8 cellular contexts compared by ENCODE assay signal in the genomic region with DNA sequence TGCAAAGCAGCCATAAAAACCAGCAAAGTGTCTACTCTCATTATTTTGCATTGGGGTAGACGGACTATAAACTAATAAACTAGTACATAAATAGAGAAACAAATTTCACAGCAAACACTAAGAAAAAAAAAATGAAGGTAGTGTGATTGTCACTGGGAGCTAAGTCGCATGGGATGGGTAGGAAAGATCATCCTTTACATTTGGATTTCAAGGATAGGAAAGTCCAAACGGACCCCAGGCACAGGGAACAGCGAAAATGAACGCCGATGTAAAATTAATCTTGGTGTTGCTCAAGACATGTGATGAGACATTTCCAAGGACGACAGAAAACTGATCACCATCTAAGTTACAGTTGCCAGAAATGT. TPM values are rescaled to one million over a fixed set of nuclear protein-coding genes. Genes with fewer than 3 reads are reported as not detected.
DNase-seq lines count a peak whose midpoint lies in the region; ATAC-seq, FAIRE-seq and TF ChIP-seq lines count a peak whose summit lies in the region.

No MANE protein-coding gene starts in this region.

- H3K27me3 ChIP-seq in DND-41 (ENCODE audit: insufficient read depth, low read length, poor library complexity) (no peaks in the 10 kb centered on the region), PC-3 (ENCODE audit: low read length) (no peaks in the 10 kb centered on the region), H1 (replicated peaks in 1 of 4; ENCODE audit: control insufficient read depth in 3 of 4, extremely low read depth in 1 of 4, insufficient read depth in 3 of 4, low read length in 3 of 4) (no peaks in the 10 kb centered on the region), parathyroid adenoma (ENCODE audit: control insufficient read depth, insufficient read depth, low read length) (no peaks in the 10 kb centered on the region)

- no peak overlapping the region for H2BK15ac ChIP-seq in H1 (ENCODE audit: low read length)

- no peak overlapping the region for H2BK120ac ChIP-seq in H1 (replicated peaks; ENCODE audit: low read depth, low read length)

- 73% methylated on average over 7 of the region's 7 CpGs; no CpG with 5 or more reads in 1 of the 2 experiments for WGBS in H1 (ENCODE audit: extremely low coverage in 1 of 2, insufficient coverage in 1 of 2, insufficient read length in 1 of 2, insufficient replicate concordance in 2 of 2, low coverage in 1 of 2, low lambda C conversion rate in 2 of 2, missing lambda C conversion rate in 1 of 2), 2 experiments

- DNase-seq in DND-41: no peak
- DNase-seq in PC-3: no peak
- DNase-seq in H1 (ENCODE audit: low read depth in 1 of 2, low spot score in 2 of 2): no peak
- no peak for DNase-seq in NCI-H1092 treated with DMSO at 0.1 percent for 48 hours (lab: John Stamatoyannopoulos, UW)
- no peak for DNase-seq in HCEC 1CT
- DNase-seq in activated effector memory CD4-positive, alpha-beta T cell treated with anti-CD3 and anti-CD28 coated beads, Interleukin-2, amount 50 U/mL, for 16 hours: no peak

- H3K14ac ChIP-seq in H1 (ENCODE audit: insufficient read length): no peak overlapping the region

- no peak overlapping the region for H3K56ac ChIP-seq in H1 (replicated peaks; ENCODE audit: insufficient read length, low read depth, low read length)

- TF ChIP-seq POLR2A in H1 (IDR thresholded peaks at IDR 0.05; ENCODE audit: control extremely low read depth in 1 of 2, low read depth in 2 of 2, low read length in 2 of 2): no peak

- no peak for TF ChIP-seq EP300 in H1 (IDR thresholded peaks at IDR 0.05; ENCODE audit: borderline replicate concordance in 1 of 2, low read depth in 2 of 2, low read length in 2 of 2)

- BruUV-seq in PC-3 (replicated peaks; lab: Mats Ljungman, UMichigan): no TSS peak

- H3K27ac ChIP-seq in DND-41 (ENCODE audit: low read length) (peak overlapping the region; percentile 84), PC-3 (ENCODE audit: low read length) (peak overlapping the region; percentile 60), H1 (ENCODE audit: low read depth, low read length) (peak overlapping the region; percentile 4; the same call in 1 of the 2 replicates), parathyroid adenoma (peak overlapping the region; percentile 62)

- no peak overlapping the region for H4K8ac ChIP-seq in H1 (ENCODE audit: extremely low read depth, insufficient read depth, low read length)

- peaks cover 83% of the 10 kb centered on the region for H3K79me2 ChIP-seq in DND-41 (ENCODE audit: insufficient read depth, low read length)
- H3K79me2 ChIP-seq in PC-3 (ENCODE audit: low read length): peaks cover 81% of the 10 kb centered on the region
- peaks cover 45 to 74% of the 10 kb centered on the region in 2 experiments for H3K79me2 ChIP-seq in H1 (ENCODE audit: control insufficient read depth in 1 of 2, insufficient read depth in 2 of 2, low read length in 2 of 2)
- peaks cover 47% of the 10 kb centered on the region for H3K79me2 ChIP-seq in parathyroid adenoma

- peaks cover 32% of the 10 kb centered on the region for H3K36me3 ChIP-seq in DND-41 (ENCODE audit: insufficient read depth, low read length)
- no peaks in the 10 kb centered on the region for H3K36me3 ChIP-seq in PC-3 (ENCODE audit: low read depth, low read length)
- H3K36me3 ChIP-seq in H1 (ENCODE audit: control insufficient read depth in 2 of 4, insufficient read depth in 4 of 4, low read length in 3 of 4): peaks cover 0 to 8% (median under 1%) of the 10 kb centered on the region in 4 experiments; a peak in 1 of 8 replicates
- H3K36me3 ChIP-seq in parathyroid adenoma (ENCODE audit: control insufficient read depth, insufficient read depth, low read length): no peaks in the 10 kb centered on the region

- peaks cover 10% of the 10 kb centered on the region for H3K23me2 ChIP-seq in H1 (ENCODE audit: low read depth, low read length)

- H4K20me1 ChIP-seq in DND-41 (ENCODE audit: insufficient read depth, low read length): peaks cover 63% of the 10 kb centered on the region
- H4K20me1 ChIP-seq in PC-3 (ENCODE audit: low read length): peaks cover 9% of the 10 kb centered on the region; the same call in 1 of the 2 replicates
- peaks cover 7 to 28% of the 10 kb centered on the region in 2 experiments for H4K20me1 ChIP-seq in H1 (replicated peaks in 1 of 2; ENCODE audit: control insufficient read depth in 1 of 2, insufficient read depth in 2 of 2, low read length in 2 of 2)

- H2BK20ac ChIP-seq in H1 (ENCODE audit: low read length): no peak overlapping the region

- H4K91ac ChIP-seq in H1 (replicated peaks; ENCODE audit: insufficient read length, low read length): no peak overlapping the region

- peak overlapping the region; percentile 93 for H3K9ac ChIP-seq in DND-41 (ENCODE audit: low read depth, low read length)
- peak overlapping the region; percentile 99 for H3K9ac ChIP-seq in PC-3 (ENCODE audit: low read length)
- peak overlapping the region in 1 of 4 experiments; percentile 40; a peak in 1 of 7 replicates for H3K9ac ChIP-seq in H1 (replicated peaks in 1 of 4; ENCODE audit: extremely low read depth in 1 of 4, low read depth in 3 of 4, low read length in 3 of 4)
- H3K9ac ChIP-seq in parathyroid adenoma: no peak overlapping the region

- no peak overlapping the region for H4K5ac ChIP-seq in H1 (ENCODE audit: insufficient read length, low read depth, low read length)

- no peaks in the 10 kb centered on the region for H3K9me3 ChIP-seq in DND-41 (ENCODE audit: insufficient read depth, low read length, severe bottlenecking)
- no peaks in the 10 kb centered on the region for H3K9me3 ChIP-seq in PC-3 (ENCODE audit: low read length)
- no peaks in the 10 kb centered on the region for H3K9me3 ChIP-seq in H1 (ENCODE audit: insufficient read depth in 2 of 2, low read depth in 1 of 2, low read length in 1 of 2)
- H3K9me3 ChIP-seq in parathyroid adenoma (ENCODE audit: control insufficient read depth, low read length): no peaks in the 10 kb centered on the region

- H3K4ac ChIP-seq in H1 (replicated peaks; ENCODE audit: insufficient read length, low read depth, low read length): no peak overlapping the region

- intact Hi-C loops in PC-3 (cut with micrococcal nuclease): no loop called here

- H3K23ac ChIP-seq in H1 (ENCODE audit: insufficient read length): no peak overlapping the region

- FAIRE-seq in H1 (lab: Jason Lieb, UNC): no peak

- no peak overlapping the region for H3K18ac ChIP-seq in H1 (ENCODE audit: extremely low read depth, low read length)

- H2BK12ac ChIP-seq in H1 (ENCODE audit: low read depth, low read length): peak overlapping the region; percentile 18

- H2BK5ac ChIP-seq in H1 (ENCODE audit: low read depth, low read length): no peak overlapping the region

- H3F3A ChIP-seq in PC-3 (ENCODE audit: low read length, unreplicated experiment): no peaks in the 10 kb centered on the region

- no peak overlapping the region for H2AK5ac ChIP-seq in H1 (ENCODE audit: low read depth, low read length)

- H3K4me2 ChIP-seq in DND-41 (ENCODE audit: insufficient read depth, low read length) (peak overlapping the region; percentile 72), PC-3 (ENCODE audit: low read length) (peak overlapping the region; percentile 96), H1 (ENCODE audit: insufficient read depth in 1 of 2, low read depth in 2 of 2, low read length in 2 of 2) (peak overlapping the region; percentile 58 to 75), parathyroid adenoma (ENCODE audit: low read length) (peak overlapping the region; percentile 69)

- H3K4me3 ChIP-seq in DND-41 (ENCODE audit: low read depth in 1 of 2, low read length in 2 of 2) (peak overlapping the region; percentile 25 to 91; a peak in 3 of 4 replicates), PC-3 (ENCODE audit: low read length) (no peak overlapping the region; the same call in 1 of the 2 replicates), H1 (ENCODE audit: extremely low read depth in 1 of 4, insufficient read depth in 2 of 4, low read depth in 3 of 4, low read length in 4 of 4) (peak overlapping the region in 1 of 4 experiments; percentile 88; a peak in 2 of 8 replicates), parathyroid adenoma (ENCODE audit: low read depth, low read length) (peak overlapping the region; percentile 86)

- POLR2A ChIA-PET in PC-3 (lab: Charles Lee; ENCODE audit: unreplicated experiment) (interaction anchor here (0.6 kb wide), 1 partner anchor 1934 kb away, joined by 4 read pairs; no protein-coding TSS in a partner anchor), H1 (lab: Charles Lee; ENCODE audit: partially characterized antibody) (interaction anchor here (0.6 to 1.8 kb wide), 5 partner anchors 15 to 357 kb away, joined by 3 to 7 read pairs (median 4); partner anchors contain the start of genes GADD45B and TIMM13)

- ATAC-seq in DND-41 (ENCODE audit: insufficient read depth, low read depth) (no peak), PC-3 (no peak), GM19452 (IDR thresholded peaks at IDR 0.05; ENCODE audit: unreplicated experiment) (no peak)

- H2AFZ ChIP-seq in DND-41 (ENCODE audit: low read depth, low read length) (peak overlapping the region; percentile 75), PC-3 (ENCODE audit: low read length) (peak overlapping the region; percentile 90), H1 (ENCODE audit: low read length) (peak overlapping the region; percentile 25; the same call in 1 of the 2 replicates), parathyroid adenoma (peak overlapping the region; percentile 61)

- H3K79me1 ChIP-seq in H1 (ENCODE audit: low read depth, low read length): peaks cover 11% of the 10 kb centered on the region; the same call in 1 of the 2 replicates

- TF ChIP-seq CTCF in DND-41 (IDR thresholded peaks at IDR 0.05; ENCODE audit: borderline replicate concordance, extremely low read depth, low read length, poor library complexity, severe bottlenecking): no peak
- no peak for TF ChIP-seq CTCF in PC-3 (conservative IDR thresholded peaks at IDR 0.05; ENCODE audit: low read depth, low read length)
- TF ChIP-seq CTCF in H1 (IDR thresholded peaks at IDR 0.05; ENCODE audit: control extremely low read depth in 1 of 3, insufficient read depth in 1 of 3, low read depth in 1 of 3, low read length in 3 of 3): no peak
- no peak for TF ChIP-seq CTCF in parathyroid adenoma (IDR thresholded peaks at IDR 0.05)

- H3K4me1 ChIP-seq in DND-41 (ENCODE audit: insufficient read depth, low read length) (peaks cover 68% of the 10 kb centered on the region), PC-3 (ENCODE audit: insufficient read depth, low read length) (peaks cover 14% of the 10 kb centered on the region), H1 (replicated peaks in 1 of 4; ENCODE audit: control insufficient read depth in 3 of 4, insufficient read depth in 4 of 4, low read length in 3 of 4) (peaks cover 0 to 6% (median 2%) of the 10 kb centered on the region in 4 experiments; a peak in 4 of 7 replicates), parathyroid adenoma (peaks cover 8% of the 10 kb centered on the region)

- H3K9me2 ChIP-seq in PC-3 (replicated peaks; ENCODE audit: low read length): no peaks in the 10 kb centered on the region

- TF ChIP-seq RAD21 in H1 (IDR thresholded peaks at IDR 0.05 in 1 of 2, conservative IDR thresholded peaks at IDR 0.05 in 1 of 2; ENCODE audit: low read depth in 2 of 2, low read length in 2 of 2): no peak

- CTCF ChIA-PET in PC-3 (lab: Charles Lee): no interaction called here
- CTCF ChIA-PET in H1 (lab: Charles Lee; ENCODE audit: partially characterized antibody): interaction anchor here (0.6 to 0.7 kb wide), 2 partner anchors 38 to 145 kb away, joined by 3 to 4 read pairs; no protein-coding TSS in a partner anchor

RNA-seq across cellular contexts. Expression of gene SGTA, which starts 0.7 kb away (rescaled TPM):
- 78.6 and 89.6 TPM in 2 replicates for total RNA-seq in PC-3 (2014; rRNA removed)
- 86.8 and 89.0 TPM in 2 replicates for total RNA-seq in H1 (2021; fragmentation: NEBNext Ultra II Directional; extraction: Animal tissue kit (Norgen Biotek cat#: 25700))
- polyA plus RNA-seq in H1 (2011; rRNA removed): 130 and 201 TPM in 2 replicates
- polyA plus RNA-seq in H1 (2011; cell fraction: cytosol; rRNA removed): 104 TPM
- polyA plus RNA-seq in H1 (2011; cell fraction: nucleus; rRNA removed): 138 TPM
- polyA plus RNA-seq in H1 (2012, experiment 1 of 2): 62.4 to 94.3 TPM (median 88.3 TPM) in 4 replicates
- 101 TPM for polyA plus RNA-seq in H1 (2012, experiment 2 of 2)
- 72.7 TPM for polyA plus RNA-seq in H1 (2013, experiment 1 of 2)
- polyA plus RNA-seq in H1 (2013, experiment 2 of 2): 74.2 TPM
- polyA minus RNA-seq in H1 (2011; rRNA and poly(A)+ RNA removed): 30.7 and 31.4 TPM in 2 replicates
- polyA minus RNA-seq in H1 (2011; cell fraction: cytosol; rRNA and poly(A)+ RNA removed): 43.4 TPM
- 31.2 TPM for polyA minus RNA-seq in H1 (2011; cell fraction: nucleus; rRNA and poly(A)+ RNA removed)

RNA-seq across cellular contexts. Expression of gene THOP1, which starts 1.5 kb away (rescaled TPM):
- 221 and 270 TPM in 2 replicates for total RNA-seq in PC-3 (2014; rRNA removed)
- 159 and 170 TPM in 2 replicates for total RNA-seq in H1 (2021; fragmentation: NEBNext Ultra II Directional; extraction: Animal tissue kit (Norgen Biotek cat#: 25700))
- polyA plus RNA-seq in H1 (2011; rRNA removed): 136 and 181 TPM in 2 replicates
- polyA plus RNA-seq in H1 (2011; cell fraction: cytosol; rRNA removed): 194 TPM
- 331 TPM for polyA plus RNA-seq in H1 (2011; cell fraction: nucleus; rRNA removed)
- 101 to 187 TPM (median 172 TPM) in 4 replicates for polyA plus RNA-seq in H1 (2012, experiment 1 of 2)
- 99.1 TPM for polyA plus RNA-seq in H1 (2012, experiment 2 of 2)
- polyA plus RNA-seq in H1 (2013, experiment 1 of 2): 93.9 TPM
- 88.4 TPM for polyA plus RNA-seq in H1 (2013, experiment 2 of 2)
- 89.9 and 90.6 TPM in 2 replicates for polyA minus RNA-seq in H1 (2011; rRNA and poly(A)+ RNA removed)
- polyA minus RNA-seq in H1 (2011; cell fraction: cytosol; rRNA and poly(A)+ RNA removed): 89.8 TPM
- polyA minus RNA-seq in H1 (2011; cell fraction: nucleus; rRNA and poly(A)+ RNA removed): 79.2 TPM

RNA-seq across cellular contexts. Expression of gene ZNF554, which starts 35.9 kb away (rescaled TPM):
- total RNA-seq in PC-3 (2014; rRNA removed): 1.6 and 2.3 TPM in 2 replicates
- 3.9 and 5.7 TPM in 2 replicates for total RNA-seq in H1 (2021; fragmentation: NEBNext Ultra II Directional; extraction: Animal tissue kit (Norgen Biotek cat#: 25700))
- polyA plus RNA-seq in H1 (2011; rRNA removed): 1.8 and 1.9 TPM in 2 replicates
- 2.5 TPM for polyA plus RNA-seq in H1 (2011; cell fraction: cytosol; rRNA removed)
- polyA plus RNA-seq in H1 (2011; cell fraction: nucleus; rRNA removed): 2.7 TPM
- polyA plus RNA-seq in H1 (2012, experiment 1 of 2): 3.3 to 4.1 TPM (median 3.5 TPM) in 4 replicates
- polyA plus RNA-seq in H1 (2012, experiment 2 of 2): 1.7 TPM
- 3.0 TPM for polyA plus RNA-seq in H1 (2013, experiment 1 of 2)
- polyA plus RNA-seq in H1 (2013, experiment 2 of 2): 2.9 TPM
- polyA minus RNA-seq in H1 (2011; rRNA and poly(A)+ RNA removed): 3.8 and 5.0 TPM in 2 replicates
- 5.4 TPM for polyA minus RNA-seq in H1 (2011; cell fraction: cytosol; rRNA and poly(A)+ RNA removed)
- 3.4 TPM for polyA minus RNA-seq in H1 (2011; cell fraction: nucleus; rRNA and poly(A)+ RNA removed)

RNA-seq across cellular contexts. Expression of gene SLC39A3, which starts 43.9 kb away (rescaled TPM):
- 87.4 and 92.4 TPM in 2 replicates for total RNA-seq in PC-3 (2014; rRNA removed)
- total RNA-seq in H1 (2021; fragmentation: NEBNext Ultra II Directional; extraction: Animal tissue kit (Norgen Biotek cat#: 25700)): 33.0 and 35.8 TPM in 2 replicates
- 52.9 and 78.1 TPM in 2 replicates for polyA plus RNA-seq in H1 (2011; rRNA removed)
- polyA plus RNA-seq in H1 (2011; cell fraction: cytosol; rRNA removed): 55.3 TPM
- 45.8 TPM for polyA plus RNA-seq in H1 (2011; cell fraction: nucleus; rRNA removed)
- polyA plus RNA-seq in H1 (2012, experiment 1 of 2): 23.4 to 34.6 TPM (median 32.4 TPM) in 4 replicates
- polyA plus RNA-seq in H1 (2012, experiment 2 of 2): 41.0 TPM
- 40.9 TPM for polyA plus RNA-seq in H1 (2013, experiment 1 of 2)
- polyA plus RNA-seq in H1 (2013, experiment 2 of 2): 51.3 TPM
- polyA minus RNA-seq in H1 (2011; rRNA and poly(A)+ RNA removed): 27.0 and 46.1 TPM in 2 replicates
- 16.2 TPM for polyA minus RNA-seq in H1 (2011; cell fraction: cytosol; rRNA and poly(A)+ RNA removed)
- polyA minus RNA-seq in H1 (2011; cell fraction: nucleus; rRNA and poly(A)+ RNA removed): 16.2 TPM

RNA-seq across cellular contexts. Expression of gene ZNF555, which starts 57.5 kb away (rescaled TPM):
- total RNA-seq in PC-3 (2014; rRNA removed): 0.75 and 0.84 TPM in 2 replicates
- total RNA-seq in H1 (2021; fragmentation: NEBNext Ultra II Directional; extraction: Animal tissue kit (Norgen Biotek cat#: 25700)): 5.4 and 5.7 TPM in 2 replicates
- polyA plus RNA-seq in H1 (2011; rRNA removed): 1.1 and 1.6 TPM in 2 replicates
- polyA plus RNA-seq in H1 (2011; cell fraction: cytosol; rRNA removed): 1.9 TPM
- polyA plus RNA-seq in H1 (2011; cell fraction: nucleus; rRNA removed): 1.7 TPM
- 2.7 to 3.0 TPM (median 2.9 TPM) in 4 replicates for polyA plus RNA-seq in H1 (2012, experiment 1 of 2)
- polyA plus RNA-seq in H1 (2012, experiment 2 of 2): 0.14 TPM
- polyA plus RNA-seq in H1 (2013, experiment 1 of 2): 2.6 TPM
- 2.6 TPM for polyA plus RNA-seq in H1 (2013, experiment 2 of 2)
- polyA minus RNA-seq in H1 (2011; rRNA and poly(A)+ RNA removed): 9.4 and 14.0 TPM in 2 replicates
- polyA minus RNA-seq in H1 (2011; cell fraction: cytosol; rRNA and poly(A)+ RNA removed): 5.9 TPM
- polyA minus RNA-seq in H1 (2011; cell fraction: nucleus; rRNA and poly(A)+ RNA removed): 8.4 TPM

Comparison
In these comparisons a context has a peak if more than half of its experiments do, and no peak if none do; other contexts are left out.
1. H2AFZ ChIP-seq: peak in every context shown above with its lines; median percentile 90 in PC-3; 75 in DND-41; 61 in parathyroid adenoma; 25 in H1.
2. H3K27ac ChIP-seq: peak in every context shown above with its lines; median percentile 84 in DND-41; 62 in parathyroid adenoma; 60 in PC-3; 4 in H1.